In genomic region chr11:113470233-113470632, GRCh38 we compare ENCODE assay signal across 1 cellular context.
TF ChIP-seq lines count a peak whose summit lies in the region.

No MANE protein-coding gene starts in this region.

TF ChIP-seq in GM23338, 12 proteins besides CTCF, POLR2A, EP300 and RAD21 (continued from another document):
- TF ChIP-seq, protein P1, sequence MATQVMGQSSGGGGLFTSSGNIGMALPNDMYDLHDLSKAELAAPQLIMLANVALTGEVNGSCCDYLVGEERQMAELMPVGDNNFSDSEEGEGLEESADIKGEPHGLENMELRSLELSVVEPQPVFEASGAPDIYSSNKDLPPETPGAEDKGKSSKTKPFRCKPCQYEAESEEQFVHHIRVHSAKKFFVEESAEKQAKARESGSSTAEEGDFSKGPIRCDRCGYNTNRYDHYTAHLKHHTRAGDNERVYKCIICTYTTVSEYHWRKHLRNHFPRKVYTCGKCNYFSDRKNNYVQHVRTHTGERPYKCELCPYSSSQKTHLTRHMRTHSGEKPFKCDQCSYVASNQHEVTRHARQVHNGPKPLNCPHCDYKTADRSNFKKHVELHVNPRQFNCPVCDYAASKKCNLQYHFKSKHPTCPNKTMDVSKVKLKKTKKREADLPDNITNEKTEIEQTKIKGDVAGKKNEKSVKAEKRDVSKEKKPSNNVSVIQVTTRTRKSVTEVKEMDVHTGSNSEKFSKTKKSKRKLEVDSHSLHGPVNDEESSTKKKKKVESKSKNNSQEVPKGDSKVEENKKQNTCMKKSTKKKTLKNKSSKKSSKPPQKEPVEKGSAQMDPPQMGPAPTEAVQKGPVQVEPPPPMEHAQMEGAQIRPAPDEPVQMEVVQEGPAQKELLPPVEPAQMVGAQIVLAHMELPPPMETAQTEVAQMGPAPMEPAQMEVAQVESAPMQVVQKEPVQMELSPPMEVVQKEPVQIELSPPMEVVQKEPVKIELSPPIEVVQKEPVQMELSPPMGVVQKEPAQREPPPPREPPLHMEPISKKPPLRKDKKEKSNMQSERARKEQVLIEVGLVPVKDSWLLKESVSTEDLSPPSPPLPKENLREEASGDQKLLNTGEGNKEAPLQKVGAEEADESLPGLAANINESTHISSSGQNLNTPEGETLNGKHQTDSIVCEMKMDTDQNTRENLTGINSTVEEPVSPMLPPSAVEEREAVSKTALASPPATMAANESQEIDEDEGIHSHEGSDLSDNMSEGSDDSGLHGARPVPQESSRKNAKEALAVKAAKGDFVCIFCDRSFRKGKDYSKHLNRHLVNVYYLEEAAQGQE (IDR thresholded peaks at IDR 0.05; ENCODE audit: unreplicated experiment) = no peak
